ENCODE assay signal across 1 cellular context in the genomic region with DNA sequence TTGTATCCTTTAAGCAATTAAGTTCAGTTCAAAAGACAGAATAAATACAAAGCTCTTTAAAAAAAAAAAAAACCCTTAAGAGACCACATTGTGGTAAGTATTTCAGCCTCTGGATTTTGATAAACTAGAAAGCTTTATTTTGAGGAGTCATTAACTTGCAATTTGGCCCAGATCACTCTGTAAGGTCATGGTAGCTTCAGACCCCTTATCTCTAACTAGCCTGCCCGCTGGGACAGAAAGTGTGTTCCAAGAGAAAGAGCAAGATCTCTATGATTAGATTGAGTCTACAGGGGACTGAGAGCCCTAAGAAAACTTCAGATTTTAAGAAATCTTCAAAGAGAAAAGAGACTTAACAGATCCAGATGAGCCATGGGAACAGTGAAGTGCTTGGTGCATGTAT.
TF ChIP-seq lines count a peak whose summit lies in the region.

No MANE protein-coding gene starts in this region.

TF ChIP-seq in K562, 482 proteins besides CTCF, POLR2A, EP300 and RAD21 (continued from another document and continues in another):
- TF ChIP-seq, protein P1, sequence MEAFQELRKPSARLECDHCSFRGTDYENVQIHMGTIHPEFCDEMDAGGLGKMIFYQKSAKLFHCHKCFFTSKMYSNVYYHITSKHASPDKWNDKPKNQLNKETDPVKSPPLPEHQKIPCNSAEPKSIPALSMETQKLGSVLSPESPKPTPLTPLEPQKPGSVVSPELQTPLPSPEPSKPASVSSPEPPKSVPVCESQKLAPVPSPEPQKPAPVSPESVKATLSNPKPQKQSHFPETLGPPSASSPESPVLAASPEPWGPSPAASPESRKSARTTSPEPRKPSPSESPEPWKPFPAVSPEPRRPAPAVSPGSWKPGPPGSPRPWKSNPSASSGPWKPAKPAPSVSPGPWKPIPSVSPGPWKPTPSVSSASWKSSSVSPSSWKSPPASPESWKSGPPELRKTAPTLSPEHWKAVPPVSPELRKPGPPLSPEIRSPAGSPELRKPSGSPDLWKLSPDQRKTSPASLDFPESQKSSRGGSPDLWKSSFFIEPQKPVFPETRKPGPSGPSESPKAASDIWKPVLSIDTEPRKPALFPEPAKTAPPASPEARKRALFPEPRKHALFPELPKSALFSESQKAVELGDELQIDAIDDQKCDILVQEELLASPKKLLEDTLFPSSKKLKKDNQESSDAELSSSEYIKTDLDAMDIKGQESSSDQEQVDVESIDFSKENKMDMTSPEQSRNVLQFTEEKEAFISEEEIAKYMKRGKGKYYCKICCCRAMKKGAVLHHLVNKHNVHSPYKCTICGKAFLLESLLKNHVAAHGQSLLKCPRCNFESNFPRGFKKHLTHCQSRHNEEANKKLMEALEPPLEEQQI (IDR thresholded peaks at IDR 0.05) = no peak
- TF ChIP-seq KDM1A (IDR thresholded peaks at IDR 0.05) (peak; percentile 57 to 62), ZNF280A (IDR thresholded peaks at IDR 0.05; ENCODE audit: low read depth, partially characterized antibody) (no peak), XRCC3 (IDR thresholded peaks at IDR 0.05) (no peak), SMARCA4 (IDR thresholded peaks at IDR 0.05) (peak; percentile 59), NFE2L1 (tag; IDR thresholded peaks at IDR 0.05; ENCODE audit: borderline replicate concordance, low read depth) (no peak), KDM2B (CRISPR knock-in tag; IDR thresholded peaks at IDR 0.05) (no peak), TEAD4 (IDR thresholded peaks at IDR 0.05; ENCODE audit: low read length) (peak; percentile 38; the same call in 1 of the 2 replicates), TEAD4 (CRISPR knock-in tag; IDR thresholded peaks at IDR 0.05; ENCODE audit: borderline replicate concordance) (no peak), DPF2 (IDR thresholded peaks at IDR 0.05) (peak; percentile 52; the same call in 1 of the 2 replicates), ADNP (tag; IDR thresholded peaks at IDR 0.05) (no peak), NFIC (IDR thresholded peaks at IDR 0.05) (no peak), ZNF77 (CRISPR knock-in tag; IDR thresholded peaks at IDR 0.05) (no peak), RCOR1 (IDR thresholded peaks at IDR 0.05; ENCODE audit: borderline replicate concordance in 1 of 2, low read depth in 2 of 2, low read length in 2 of 2) (peak in 1 of 2 experiments; percentile 45; a peak in 1 of 4 replicates), E2F1 (CRISPR knock-in tag; IDR thresholded peaks at IDR 0.05) (no peak), MIER1 (IDR thresholded peaks at IDR 0.05; ENCODE audit: low read depth) (no peak), ZNF239 (CRISPR knock-in tag; IDR thresholded peaks at IDR 0.05) (no peak), SREBF1 (IDR thresholded peaks at IDR 0.05; ENCODE audit: borderline replicate concordance, low read depth, low read length) (no peak), GATA2 (CRISPR knock-in tag; IDR thresholded peaks at IDR 0.05) (no peak), RBM34 (IDR thresholded peaks at IDR 0.05; ENCODE audit: borderline replicate concordance, insufficient read depth, low read length) (no peak), FOXJ3 (CRISPR knock-in tag; IDR thresholded peaks at IDR 0.05) (no peak), ZBTB8A (IDR thresholded peaks at IDR 0.05; ENCODE audit: partially characterized antibody) (no peak), MEIS2 (IDR thresholded peaks at IDR 0.05; ENCODE audit: partially characterized antibody) (no peak), ZHX1 (conservative IDR thresholded peaks at IDR 0.05; ENCODE audit: low read length) (no peak), SUPT5H (IDR thresholded peaks at IDR 0.05) (no peak), ETV1 (tag; conservative IDR thresholded peaks at IDR 0.05; ENCODE audit: low read depth) (no peak), POLR2AphosphoS2 (IDR thresholded peaks at IDR 0.05; ENCODE audit: low read length) (no peak), SMARCE1 (IDR thresholded peaks at IDR 0.05) (peak; percentile 42; the same call in 1 of the 2 replicates), ZNF584 (CRISPR knock-in tag; IDR thresholded peaks at IDR 0.05; ENCODE audit: low read depth) (no peak), ZNF324 (CRISPR knock-in tag; IDR thresholded peaks at IDR 0.05) (no peak), ATF7 (IDR thresholded peaks at IDR 0.05) (no peak), HLTF (IDR thresholded peaks at IDR 0.05) (no peak), NEUROD1 (IDR thresholded peaks at IDR 0.05; ENCODE audit: borderline replicate concordance, low read depth, low read length, partially characterized antibody) (no peak), POLR2H (tag; IDR thresholded peaks at IDR 0.05; ENCODE audit: low read depth) (no peak), CBFA2T3 (IDR thresholded peaks at IDR 0.05) (peak; percentile 60), SOX6 (IDR thresholded peaks at IDR 0.05) (peak; percentile 40; the same call in 1 of the 2 replicates), ZNF699 (CRISPR knock-in tag; IDR thresholded peaks at IDR 0.05; ENCODE audit: insufficient replicate concordance) (no peak), U2AF2 (optimal IDR thresholded peaks at IDR 0.05; ENCODE audit: low read depth, low read length) (no peak), CTBP1 (IDR thresholded peaks at IDR 0.05; ENCODE audit: borderline replicate concordance) (no peak), FOXK2 (conservative IDR thresholded peaks at IDR 0.05 in 1 of 2, IDR thresholded peaks at IDR 0.05 in 1 of 2; ENCODE audit: low read depth in 2 of 2) (no peak), FOXP1 (CRISPR knock-in tag; IDR thresholded peaks at IDR 0.05) (no peak)
- TF ChIP-seq, protein P2, sequence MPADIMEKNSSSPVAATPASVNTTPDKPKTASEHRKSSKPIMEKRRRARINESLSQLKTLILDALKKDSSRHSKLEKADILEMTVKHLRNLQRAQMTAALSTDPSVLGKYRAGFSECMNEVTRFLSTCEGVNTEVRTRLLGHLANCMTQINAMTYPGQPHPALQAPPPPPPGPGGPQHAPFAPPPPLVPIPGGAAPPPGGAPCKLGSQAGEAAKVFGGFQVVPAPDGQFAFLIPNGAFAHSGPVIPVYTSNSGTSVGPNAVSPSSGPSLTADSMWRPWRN (IDR thresholded peaks at IDR 0.05; ENCODE audit: low read depth) = peak; percentile 58; the same call in 1 of the 2 replicates
- TF ChIP-seq, protein P3, sequence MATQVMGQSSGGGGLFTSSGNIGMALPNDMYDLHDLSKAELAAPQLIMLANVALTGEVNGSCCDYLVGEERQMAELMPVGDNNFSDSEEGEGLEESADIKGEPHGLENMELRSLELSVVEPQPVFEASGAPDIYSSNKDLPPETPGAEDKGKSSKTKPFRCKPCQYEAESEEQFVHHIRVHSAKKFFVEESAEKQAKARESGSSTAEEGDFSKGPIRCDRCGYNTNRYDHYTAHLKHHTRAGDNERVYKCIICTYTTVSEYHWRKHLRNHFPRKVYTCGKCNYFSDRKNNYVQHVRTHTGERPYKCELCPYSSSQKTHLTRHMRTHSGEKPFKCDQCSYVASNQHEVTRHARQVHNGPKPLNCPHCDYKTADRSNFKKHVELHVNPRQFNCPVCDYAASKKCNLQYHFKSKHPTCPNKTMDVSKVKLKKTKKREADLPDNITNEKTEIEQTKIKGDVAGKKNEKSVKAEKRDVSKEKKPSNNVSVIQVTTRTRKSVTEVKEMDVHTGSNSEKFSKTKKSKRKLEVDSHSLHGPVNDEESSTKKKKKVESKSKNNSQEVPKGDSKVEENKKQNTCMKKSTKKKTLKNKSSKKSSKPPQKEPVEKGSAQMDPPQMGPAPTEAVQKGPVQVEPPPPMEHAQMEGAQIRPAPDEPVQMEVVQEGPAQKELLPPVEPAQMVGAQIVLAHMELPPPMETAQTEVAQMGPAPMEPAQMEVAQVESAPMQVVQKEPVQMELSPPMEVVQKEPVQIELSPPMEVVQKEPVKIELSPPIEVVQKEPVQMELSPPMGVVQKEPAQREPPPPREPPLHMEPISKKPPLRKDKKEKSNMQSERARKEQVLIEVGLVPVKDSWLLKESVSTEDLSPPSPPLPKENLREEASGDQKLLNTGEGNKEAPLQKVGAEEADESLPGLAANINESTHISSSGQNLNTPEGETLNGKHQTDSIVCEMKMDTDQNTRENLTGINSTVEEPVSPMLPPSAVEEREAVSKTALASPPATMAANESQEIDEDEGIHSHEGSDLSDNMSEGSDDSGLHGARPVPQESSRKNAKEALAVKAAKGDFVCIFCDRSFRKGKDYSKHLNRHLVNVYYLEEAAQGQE (CRISPR knock-in tag; IDR thresholded peaks at IDR 0.05; ENCODE audit: low read depth) = no peak
- TF ChIP-seq, protein P4, sequence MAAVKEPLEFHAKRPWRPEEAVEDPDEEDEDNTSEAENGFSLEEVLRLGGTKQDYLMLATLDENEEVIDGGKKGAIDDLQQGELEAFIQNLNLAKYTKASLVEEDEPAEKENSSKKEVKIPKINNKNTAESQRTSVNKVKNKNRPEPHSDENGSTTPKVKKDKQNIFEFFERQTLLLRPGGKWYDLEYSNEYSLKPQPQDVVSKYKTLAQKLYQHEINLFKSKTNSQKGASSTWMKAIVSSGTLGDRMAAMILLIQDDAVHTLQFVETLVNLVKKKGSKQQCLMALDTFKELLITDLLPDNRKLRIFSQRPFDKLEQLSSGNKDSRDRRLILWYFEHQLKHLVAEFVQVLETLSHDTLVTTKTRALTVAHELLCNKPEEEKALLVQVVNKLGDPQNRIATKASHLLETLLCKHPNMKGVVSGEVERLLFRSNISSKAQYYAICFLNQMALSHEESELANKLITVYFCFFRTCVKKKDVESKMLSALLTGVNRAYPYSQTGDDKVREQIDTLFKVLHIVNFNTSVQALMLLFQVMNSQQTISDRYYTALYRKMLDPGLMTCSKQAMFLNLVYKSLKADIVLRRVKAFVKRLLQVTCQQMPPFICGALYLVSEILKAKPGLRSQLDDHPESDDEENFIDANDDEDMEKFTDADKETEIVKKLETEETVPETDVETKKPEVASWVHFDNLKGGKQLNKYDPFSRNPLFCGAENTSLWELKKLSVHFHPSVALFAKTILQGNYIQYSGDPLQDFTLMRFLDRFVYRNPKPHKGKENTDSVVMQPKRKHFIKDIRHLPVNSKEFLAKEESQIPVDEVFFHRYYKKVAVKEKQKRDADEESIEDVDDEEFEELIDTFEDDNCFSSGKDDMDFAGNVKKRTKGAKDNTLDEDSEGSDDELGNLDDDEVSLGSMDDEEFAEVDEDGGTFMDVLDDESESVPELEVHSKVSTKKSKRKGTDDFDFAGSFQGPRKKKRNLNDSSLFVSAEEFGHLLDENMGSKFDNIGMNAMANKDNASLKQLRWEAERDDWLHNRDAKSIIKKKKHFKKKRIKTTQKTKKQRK (IDR thresholded peaks at IDR 0.05; ENCODE audit: borderline replicate concordance, low read depth, low read length) = no peak
- TF ChIP-seq, protein P5, sequence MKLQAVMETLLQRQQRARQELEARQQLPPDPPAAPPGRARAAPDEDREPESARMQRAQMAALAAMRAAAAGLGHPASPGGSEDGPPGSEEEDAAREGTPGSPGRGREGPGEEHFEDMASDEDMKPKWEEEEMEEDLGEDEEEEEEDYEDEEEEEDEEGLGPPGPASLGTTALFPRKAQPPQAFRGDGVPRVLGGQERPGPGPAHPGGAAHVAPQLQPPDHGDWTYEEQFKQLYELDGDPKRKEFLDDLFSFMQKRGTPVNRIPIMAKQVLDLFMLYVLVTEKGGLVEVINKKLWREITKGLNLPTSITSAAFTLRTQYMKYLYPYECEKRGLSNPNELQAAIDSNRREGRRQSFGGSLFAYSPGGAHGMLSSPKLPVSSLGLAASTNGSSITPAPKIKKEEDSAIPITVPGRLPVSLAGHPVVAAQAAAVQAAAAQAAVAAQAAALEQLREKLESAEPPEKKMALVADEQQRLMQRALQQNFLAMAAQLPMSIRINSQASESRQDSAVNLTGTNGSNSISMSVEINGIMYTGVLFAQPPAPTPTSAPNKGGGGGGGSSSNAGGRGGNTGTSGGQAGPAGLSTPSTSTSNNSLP (IDR thresholded peaks at IDR 0.05; ENCODE audit: borderline replicate concordance, low read depth, low read length) = 0 out of 2 replicates have a peak, but pooled peaks have one; percentile 2
- TF ChIP-seq, protein P6, sequence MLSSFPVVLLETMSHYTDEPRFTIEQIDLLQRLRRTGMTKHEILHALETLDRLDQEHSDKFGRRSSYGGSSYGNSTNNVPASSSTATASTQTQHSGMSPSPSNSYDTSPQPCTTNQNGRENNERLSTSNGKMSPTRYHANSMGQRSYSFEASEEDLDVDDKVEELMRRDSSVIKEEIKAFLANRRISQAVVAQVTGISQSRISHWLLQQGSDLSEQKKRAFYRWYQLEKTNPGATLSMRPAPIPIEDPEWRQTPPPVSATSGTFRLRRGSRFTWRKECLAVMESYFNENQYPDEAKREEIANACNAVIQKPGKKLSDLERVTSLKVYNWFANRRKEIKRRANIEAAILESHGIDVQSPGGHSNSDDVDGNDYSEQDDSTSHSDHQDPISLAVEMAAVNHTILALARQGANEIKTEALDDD (IDR thresholded peaks at IDR 0.05) = peak; percentile 93
